Comparison of ENCODE assay signal across 8 cellular contexts in the genomic region with DNA sequence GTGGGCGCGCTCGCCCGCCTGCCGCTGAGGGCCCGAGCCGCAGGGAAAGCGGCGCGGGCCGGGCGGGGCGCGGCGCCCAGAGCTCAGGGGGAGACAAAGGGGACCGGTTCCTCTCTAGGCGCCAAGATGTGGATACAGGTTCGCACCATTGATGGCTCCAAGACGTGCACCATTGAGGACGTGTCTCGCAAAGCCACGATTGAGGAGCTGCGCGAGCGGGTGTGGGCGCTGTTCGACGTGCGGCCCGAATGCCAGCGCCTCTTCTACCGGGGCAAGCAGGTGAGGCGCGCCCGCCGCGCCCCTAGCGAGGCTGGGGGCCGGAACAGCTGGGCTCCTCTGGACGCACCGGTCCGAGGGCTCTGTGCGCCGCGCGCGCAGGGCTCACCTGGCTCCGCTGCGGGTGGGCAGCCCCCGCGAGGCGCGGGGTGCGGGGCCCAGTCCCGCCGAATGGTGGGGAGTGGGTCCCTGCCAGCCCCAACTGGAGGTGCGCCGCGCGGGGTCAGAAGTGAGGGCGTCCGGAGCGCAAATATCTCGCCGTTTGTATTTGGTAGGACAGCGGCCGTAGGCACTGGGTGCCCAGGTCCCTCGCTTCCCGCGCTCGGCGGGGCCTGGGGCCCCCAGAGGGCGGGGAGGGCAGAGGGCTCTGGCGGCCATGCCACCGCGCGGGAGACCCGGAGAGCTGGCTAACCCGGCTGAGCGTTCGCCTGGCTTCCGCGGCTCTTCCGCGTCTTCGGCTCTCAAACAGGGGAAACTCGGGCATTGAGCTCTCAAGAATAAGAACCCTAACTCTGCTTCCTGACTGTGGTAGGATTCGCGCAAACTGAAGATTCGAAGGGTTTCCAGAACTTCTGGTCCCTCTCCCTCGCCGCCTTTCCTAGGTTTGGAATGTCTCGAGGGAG. TPM values are rescaled to one million over a fixed set of nuclear protein-coding genes. Genes with fewer than 3 reads are reported as not detected.
DNase-seq lines count a peak whose midpoint lies in the region; ATAC-seq and TF ChIP-seq lines count a peak whose summit lies in the region.

No MANE protein-coding gene starts in this region.

- no peaks in the 10 kb centered on the region for H3K9me3 Mint-ChIP-seq in activated naive CD4-positive, alpha-beta T cell treated with anti-CD3 and anti-CD28 coated beads for 36 hours

- peaks cover 54% of the 10 kb centered on the region for H3K79me2 ChIP-seq in PC-3 (ENCODE audit: low read length)

- peak; percentile 11 for ATAC-seq in HG03025 (IDR thresholded peaks at IDR 0.05; ENCODE audit: low FRiP score, unreplicated experiment)
- peak; percentile 34 for ATAC-seq in PC-3

- intact Hi-C loops in PC-3 (cut with micrococcal nuclease) (loop anchor here (1.0 to 5.0 kb wide), 4 partner anchors 58 to 405 kb away; a partner anchor contains a TSS), cardiac septum (cut with DNase I) (loop anchor here (5.0 to 10.0 kb wide), 3 partner anchors 51 to 269 kb away; no protein-coding TSS in a partner anchor), posterior cingulate gyrus (cut with DNase I) (loop anchor here (2.0 to 5.0 kb wide), 3 partner anchors 154 to 345 kb away; no protein-coding TSS in a partner anchor)
- intact Hi-C loops in activated naive CD4-positive, alpha-beta T cell treated with anti-CD3 and anti-CD28 coated beads for 36 hours (cut with micrococcal nuclease), result loop anchor here (1.0 to 10.0 kb wide), 17 partner anchors 49 to 1749 kb away; a partner anchor contains a TSS

- POLR2A ChIA-PET in PC-3 (lab: Charles Lee; ENCODE audit: unreplicated experiment), result interaction anchor here (0.6 to 0.9 kb wide), 2 partner anchors 359 to 589 kb away, joined by 3 to 4 read pairs; no protein-coding TSS in a partner anchor

- H3K9me3 ChIP-seq in PC-3 (ENCODE audit: low read length), result no peaks in the 10 kb centered on the region

- H3K9me2 ChIP-seq in PC-3 (replicated peaks; ENCODE audit: low read length), result no peaks in the 10 kb centered on the region

- H3K27ac Mint-ChIP-seq in activated naive CD4-positive, alpha-beta T cell treated with anti-CD3 and anti-CD28 coated beads for 36 hours, result peak overlapping the region; percentile 84

- no peaks in the 10 kb centered on the region; the same call in 1 of the 2 replicates for H3K36me3 ChIP-seq in PC-3 (ENCODE audit: low read depth, low read length)

- TSS peak; percentile 53 for BruUV-seq in PC-3 (replicated peaks; lab: Mats Ljungman, UMichigan)

- DNase-seq in NCI-H82 (lab: John Stamatoyannopoulos, UW), result peak; percentile 49
- DNase-seq in NCI-H82 treated with DMSO at 0.1 percent for 48 hours (lab: John Stamatoyannopoulos, UW; ENCODE audit: unreplicated experiment), result no peak
- peak; percentile 6 for DNase-seq in PC-3
- DNase-seq in activated naive CD4-positive, alpha-beta T cell treated with anti-CD3 and anti-CD28 coated beads for 36 hours, result peak; percentile 52
- DNase-seq in cardiac septum (ENCODE audit: low spot score), result peak; percentile 80
- peak in 9 of 10 donors; percentile 25 to 89 (median 43) for DNase-seq in posterior cingulate gyrus
- no peak for DNase-seq in ecto neural progenitor cell (ENCODE audit: low spot score)

- peaks cover 17% of the 10 kb centered on the region; the same call in 1 of the 2 replicates for H3K4me1 ChIP-seq in PC-3 (ENCODE audit: insufficient read depth, low read length)

- peak overlapping the region; percentile 90 for H3K9ac ChIP-seq in PC-3 (ENCODE audit: low read length)

- H3K27me3 Mint-ChIP-seq in activated naive CD4-positive, alpha-beta T cell treated with anti-CD3 and anti-CD28 coated beads for 36 hours (ENCODE audit: low read depth), result no peaks in the 10 kb centered on the region

- H3K4me3 Mint-ChIP-seq in activated naive CD4-positive, alpha-beta T cell treated with anti-CD3 and anti-CD28 coated beads for 36 hours, result peak overlapping the region; percentile 82

- H3K27me3 ChIP-seq in PC-3 (ENCODE audit: low read length), result no peaks in the 10 kb centered on the region

- peaks cover 19% of the 10 kb centered on the region for H3K36me3 Mint-ChIP-seq in activated naive CD4-positive, alpha-beta T cell treated with anti-CD3 and anti-CD28 coated beads for 36 hours (ENCODE audit: low read depth)

- H2AFZ ChIP-seq in PC-3 (ENCODE audit: low read length), result 0 out of 2 replicates have a peak overlapping the region, but pooled peaks have one; percentile 84

- peak overlapping the region; percentile 25; the same call in 1 of the 2 replicates for H3K27ac ChIP-seq in PC-3 (ENCODE audit: low read length)

- peak overlapping the region; percentile 100 for H3K4me3 ChIP-seq in PC-3 (ENCODE audit: low read length)

- CTCF ChIA-PET in PC-3 (lab: Charles Lee), result no interaction called here
- CTCF ChIA-PET in activated naive CD4-positive, alpha-beta T cell treated with anti-CD3 and anti-CD28 coated beads for 36 hours (lab: Charles Lee), result interaction anchor here (0.7 to 4.0 kb wide), 2 partner anchors 11 to 58 kb away, joined by 3 to 19 read pairs; no protein-coding TSS in a partner anchor

- peaks cover 37% of the 10 kb centered on the region for H3K4me1 Mint-ChIP-seq in activated naive CD4-positive, alpha-beta T cell treated with anti-CD3 and anti-CD28 coated beads for 36 hours (ENCODE audit: low read depth)

- peaks cover 39% of the 10 kb centered on the region for H4K20me1 ChIP-seq in PC-3 (ENCODE audit: low read length)

- no peaks in the 10 kb centered on the region for H3F3A ChIP-seq in PC-3 (ENCODE audit: low read length, unreplicated experiment)

- H3K4me2 ChIP-seq in PC-3 (ENCODE audit: low read length), result peak overlapping the region; percentile 94

- no peak for TF ChIP-seq CTCF in PC-3 (conservative IDR thresholded peaks at IDR 0.05; ENCODE audit: low read depth, low read length)

RNA-seq across cellular contexts. Expression of a gene that starts 0.6 kb away (rescaled TPM):
- total RNA-seq in PC-3 (2014; rRNA removed) (30.8 and 31.3 TPM in 2 replicates), cardiac septum (14.3 TPM)
- total RNA-seq in activated naive CD4-positive, alpha-beta T cell treated with anti-CD3 and anti-CD28 coated beads for 36 hours, result 10 to 100 TPM; 62.7 to 71.5 TPM

Comparison
In these comparisons a context has a peak if more than half of its experiments do, and no peak if none do; other contexts are left out.
1. DNase-seq: peak in NCI-H82 (single experiment), PC-3 (single experiment), activated naive CD4-positive, alpha-beta T cell treated with anti-CD3 and anti-CD28 coated beads for 36 hours (single experiment), cardiac septum (single experiment) and posterior cingulate gyrus (9 of 10); none in NCI-H82 treated with DMSO at 0.1 percent for 48 hours (single experiment) and ecto neural progenitor cell (single experiment).